1 cellular context compared by ENCODE assay signal in genomic region chr15:28099555-28100140, GRCh38.
TF ChIP-seq lines count a peak whose summit lies in the region.

No MANE protein-coding gene starts in this region.

TF ChIP-seq in WTC11, 78 proteins besides CTCF, POLR2A, EP300 and RAD21 (continued from another document):
- TF ChIP-seq ARID4B (CRISPR knock-in tag; IDR thresholded peaks at IDR 0.05; ENCODE audit: borderline replicate concordance) = no peak
- TF ChIP-seq, protein P1, sequence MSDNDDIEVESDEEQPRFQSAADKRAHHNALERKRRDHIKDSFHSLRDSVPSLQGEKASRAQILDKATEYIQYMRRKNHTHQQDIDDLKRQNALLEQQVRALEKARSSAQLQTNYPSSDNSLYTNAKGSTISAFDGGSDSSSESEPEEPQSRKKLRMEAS (CRISPR knock-in tag; IDR thresholded peaks at IDR 0.05) = no peak
- no peak for TF ChIP-seq ZNF263 (CRISPR knock-in tag; IDR thresholded peaks at IDR 0.05; ENCODE audit: low read depth)
- TF ChIP-seq MXD4 (CRISPR knock-in tag; IDR thresholded peaks at IDR 0.05; ENCODE audit: borderline replicate concordance) = no peak
- TF ChIP-seq CREM (CRISPR knock-in tag; IDR thresholded peaks at IDR 0.05) = no peak
- TF ChIP-seq JUN (CRISPR knock-in tag; IDR thresholded peaks at IDR 0.05) = no peak
- TF ChIP-seq CBFB (CRISPR knock-in tag; IDR thresholded peaks at IDR 0.05; ENCODE audit: low read depth) = no peak
- TF ChIP-seq, protein P2, sequence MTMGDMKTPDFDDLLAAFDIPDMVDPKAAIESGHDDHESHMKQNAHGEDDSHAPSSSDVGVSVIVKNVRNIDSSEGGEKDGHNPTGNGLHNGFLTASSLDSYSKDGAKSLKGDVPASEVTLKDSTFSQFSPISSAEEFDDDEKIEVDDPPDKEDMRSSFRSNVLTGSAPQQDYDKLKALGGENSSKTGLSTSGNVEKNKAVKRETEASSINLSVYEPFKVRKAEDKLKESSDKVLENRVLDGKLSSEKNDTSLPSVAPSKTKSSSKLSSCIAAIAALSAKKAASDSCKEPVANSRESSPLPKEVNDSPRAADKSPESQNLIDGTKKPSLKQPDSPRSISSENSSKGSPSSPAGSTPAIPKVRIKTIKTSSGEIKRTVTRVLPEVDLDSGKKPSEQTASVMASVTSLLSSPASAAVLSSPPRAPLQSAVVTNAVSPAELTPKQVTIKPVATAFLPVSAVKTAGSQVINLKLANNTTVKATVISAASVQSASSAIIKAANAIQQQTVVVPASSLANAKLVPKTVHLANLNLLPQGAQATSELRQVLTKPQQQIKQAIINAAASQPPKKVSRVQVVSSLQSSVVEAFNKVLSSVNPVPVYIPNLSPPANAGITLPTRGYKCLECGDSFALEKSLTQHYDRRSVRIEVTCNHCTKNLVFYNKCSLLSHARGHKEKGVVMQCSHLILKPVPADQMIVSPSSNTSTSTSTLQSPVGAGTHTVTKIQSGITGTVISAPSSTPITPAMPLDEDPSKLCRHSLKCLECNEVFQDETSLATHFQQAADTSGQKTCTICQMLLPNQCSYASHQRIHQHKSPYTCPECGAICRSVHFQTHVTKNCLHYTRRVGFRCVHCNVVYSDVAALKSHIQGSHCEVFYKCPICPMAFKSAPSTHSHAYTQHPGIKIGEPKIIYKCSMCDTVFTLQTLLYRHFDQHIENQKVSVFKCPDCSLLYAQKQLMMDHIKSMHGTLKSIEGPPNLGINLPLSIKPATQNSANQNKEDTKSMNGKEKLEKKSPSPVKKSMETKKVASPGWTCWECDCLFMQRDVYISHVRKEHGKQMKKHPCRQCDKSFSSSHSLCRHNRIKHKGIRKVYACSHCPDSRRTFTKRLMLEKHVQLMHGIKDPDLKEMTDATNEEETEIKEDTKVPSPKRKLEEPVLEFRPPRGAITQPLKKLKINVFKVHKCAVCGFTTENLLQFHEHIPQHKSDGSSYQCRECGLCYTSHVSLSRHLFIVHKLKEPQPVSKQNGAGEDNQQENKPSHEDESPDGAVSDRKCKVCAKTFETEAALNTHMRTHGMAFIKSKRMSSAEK (CRISPR knock-in tag; IDR thresholded peaks at IDR 0.05; ENCODE audit: borderline replicate concordance) = no peak
- TF ChIP-seq, protein P3, sequence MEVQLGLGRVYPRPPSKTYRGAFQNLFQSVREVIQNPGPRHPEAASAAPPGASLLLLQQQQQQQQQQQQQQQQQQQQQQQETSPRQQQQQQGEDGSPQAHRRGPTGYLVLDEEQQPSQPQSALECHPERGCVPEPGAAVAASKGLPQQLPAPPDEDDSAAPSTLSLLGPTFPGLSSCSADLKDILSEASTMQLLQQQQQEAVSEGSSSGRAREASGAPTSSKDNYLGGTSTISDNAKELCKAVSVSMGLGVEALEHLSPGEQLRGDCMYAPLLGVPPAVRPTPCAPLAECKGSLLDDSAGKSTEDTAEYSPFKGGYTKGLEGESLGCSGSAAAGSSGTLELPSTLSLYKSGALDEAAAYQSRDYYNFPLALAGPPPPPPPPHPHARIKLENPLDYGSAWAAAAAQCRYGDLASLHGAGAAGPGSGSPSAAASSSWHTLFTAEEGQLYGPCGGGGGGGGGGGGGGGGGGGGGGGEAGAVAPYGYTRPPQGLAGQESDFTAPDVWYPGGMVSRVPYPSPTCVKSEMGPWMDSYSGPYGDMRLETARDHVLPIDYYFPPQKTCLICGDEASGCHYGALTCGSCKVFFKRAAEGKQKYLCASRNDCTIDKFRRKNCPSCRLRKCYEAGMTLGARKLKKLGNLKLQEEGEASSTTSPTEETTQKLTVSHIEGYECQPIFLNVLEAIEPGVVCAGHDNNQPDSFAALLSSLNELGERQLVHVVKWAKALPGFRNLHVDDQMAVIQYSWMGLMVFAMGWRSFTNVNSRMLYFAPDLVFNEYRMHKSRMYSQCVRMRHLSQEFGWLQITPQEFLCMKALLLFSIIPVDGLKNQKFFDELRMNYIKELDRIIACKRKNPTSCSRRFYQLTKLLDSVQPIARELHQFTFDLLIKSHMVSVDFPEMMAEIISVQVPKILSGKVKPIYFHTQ (CRISPR knock-in tag; IDR thresholded peaks at IDR 0.05) = no peak
- TF ChIP-seq, protein P4, sequence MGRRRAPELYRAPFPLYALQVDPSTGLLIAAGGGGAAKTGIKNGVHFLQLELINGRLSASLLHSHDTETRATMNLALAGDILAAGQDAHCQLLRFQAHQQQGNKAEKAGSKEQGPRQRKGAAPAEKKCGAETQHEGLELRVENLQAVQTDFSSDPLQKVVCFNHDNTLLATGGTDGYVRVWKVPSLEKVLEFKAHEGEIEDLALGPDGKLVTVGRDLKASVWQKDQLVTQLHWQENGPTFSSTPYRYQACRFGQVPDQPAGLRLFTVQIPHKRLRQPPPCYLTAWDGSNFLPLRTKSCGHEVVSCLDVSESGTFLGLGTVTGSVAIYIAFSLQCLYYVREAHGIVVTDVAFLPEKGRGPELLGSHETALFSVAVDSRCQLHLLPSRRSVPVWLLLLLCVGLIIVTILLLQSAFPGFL (CRISPR knock-in tag; IDR thresholded peaks at IDR 0.05; ENCODE audit: borderline replicate concordance) = no peak
- TF ChIP-seq NR1H2 (CRISPR knock-in tag; IDR thresholded peaks at IDR 0.05) = no peak
- TF ChIP-seq ATF1 (CRISPR knock-in tag; IDR thresholded peaks at IDR 0.05) = no peak
- no peak for TF ChIP-seq FOXP4 (CRISPR knock-in tag; IDR thresholded peaks at IDR 0.05)
- TF ChIP-seq, protein P5, sequence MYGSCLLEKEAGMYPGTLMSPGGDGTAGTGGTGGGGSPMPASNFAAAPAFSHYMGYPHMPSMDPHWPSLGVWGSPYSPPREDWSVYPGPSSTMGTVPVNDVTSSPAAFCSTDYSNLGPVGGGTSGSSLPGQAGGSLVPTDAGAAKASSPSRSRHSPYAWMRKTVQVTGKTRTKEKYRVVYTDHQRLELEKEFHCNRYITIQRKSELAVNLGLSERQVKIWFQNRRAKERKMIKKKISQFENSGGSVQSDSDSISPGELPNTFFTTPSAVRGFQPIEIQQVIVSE (CRISPR knock-in tag; IDR thresholded peaks at IDR 0.05; ENCODE audit: borderline replicate concordance) = no peak
- TF ChIP-seq FOXP1 (CRISPR knock-in tag; IDR thresholded peaks at IDR 0.05; ENCODE audit: borderline replicate concordance) = no peak
- no peak for TF ChIP-seq TEAD4 (CRISPR knock-in tag; IDR thresholded peaks at IDR 0.05)
- TF ChIP-seq, protein P6, sequence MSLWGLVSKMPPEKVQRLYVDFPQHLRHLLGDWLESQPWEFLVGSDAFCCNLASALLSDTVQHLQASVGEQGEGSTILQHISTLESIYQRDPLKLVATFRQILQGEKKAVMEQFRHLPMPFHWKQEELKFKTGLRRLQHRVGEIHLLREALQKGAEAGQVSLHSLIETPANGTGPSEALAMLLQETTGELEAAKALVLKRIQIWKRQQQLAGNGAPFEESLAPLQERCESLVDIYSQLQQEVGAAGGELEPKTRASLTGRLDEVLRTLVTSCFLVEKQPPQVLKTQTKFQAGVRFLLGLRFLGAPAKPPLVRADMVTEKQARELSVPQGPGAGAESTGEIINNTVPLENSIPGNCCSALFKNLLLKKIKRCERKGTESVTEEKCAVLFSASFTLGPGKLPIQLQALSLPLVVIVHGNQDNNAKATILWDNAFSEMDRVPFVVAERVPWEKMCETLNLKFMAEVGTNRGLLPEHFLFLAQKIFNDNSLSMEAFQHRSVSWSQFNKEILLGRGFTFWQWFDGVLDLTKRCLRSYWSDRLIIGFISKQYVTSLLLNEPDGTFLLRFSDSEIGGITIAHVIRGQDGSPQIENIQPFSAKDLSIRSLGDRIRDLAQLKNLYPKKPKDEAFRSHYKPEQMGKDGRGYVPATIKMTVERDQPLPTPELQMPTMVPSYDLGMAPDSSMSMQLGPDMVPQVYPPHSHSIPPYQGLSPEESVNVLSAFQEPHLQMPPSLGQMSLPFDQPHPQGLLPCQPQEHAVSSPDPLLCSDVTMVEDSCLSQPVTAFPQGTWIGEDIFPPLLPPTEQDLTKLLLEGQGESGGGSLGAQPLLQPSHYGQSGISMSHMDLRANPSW (CRISPR knock-in tag; conservative IDR thresholded peaks at IDR 0.05; ENCODE audit: low read depth) = no peak
TF ChIP-seq in WTC11: peak in this region for 0.
